In genomic region chrX:39905475-39905889, GRCh38 we compare ENCODE assay signal across 13 cellular contexts.
DNase-seq lines count a peak whose midpoint lies in the region; ATAC-seq and TF ChIP-seq lines count a peak whose summit lies in the region.
"Had no signal": no experiment of that assay in that cellular context is flagged by ENCODE, and none has a peak within 500 bp of the region (broad histone marks: within the 10 kb centered on the region; RNA-seq: fewer than 3 reads in every experiment).

No MANE protein-coding gene starts in this region.

- peak overlapping the region; percentile 76 for H3K4ac ChIP-seq in IMR-90 (ENCODE audit: low read depth, low read length)

- in situ Hi-C loops in IMR-90 (cut with MboI; ENCODE audit: low sequenced_read_pairs) = no loop called here

- H2AK5ac ChIP-seq in IMR-90 (ENCODE audit: low read depth, low read length) = no peak overlapping the region

- no peak for TF ChIP-seq POLR2A in IMR-90 (IDR thresholded peaks at IDR 0.05; ENCODE audit: low read depth, low read length)

- H3K27ac ChIP-seq in BLaER1 = no peak overlapping the region
- no peak overlapping the region for H3K27ac ChIP-seq in IMR-90 (ENCODE audit: insufficient read depth, low read length)
- H3K27ac ChIP-seq in colonic mucosa = no peak overlapping the region
- H3K27ac ChIP-seq: dorsolateral prefrontal cortex had no signal

- H3K9me3 ChIP-seq in BLaER1 = no peaks in the 10 kb centered on the region
- H3K9me3 ChIP-seq in IMR-90 (ENCODE audit: control insufficient read depth, insufficient read depth, low read length) = no peaks in the 10 kb centered on the region
- no peaks in the 10 kb centered on the region for H3K9me3 ChIP-seq in colonic mucosa

- no peak for TF ChIP-seq RAD21 in IMR-90 (IDR thresholded peaks at IDR 0.05; ENCODE audit: low read length)

- peaks cover 6% of the 10 kb centered on the region; the same call in 1 of the 2 replicates for H3K9me1 ChIP-seq in IMR-90 (ENCODE audit: insufficient read depth, low read length)

- POLR2A ChIA-PET in IMR-90 (lab: Charles Lee; ENCODE audit: unreplicated experiment) = interaction anchor here (0.6 kb wide), 1 partner anchor 190 kb away, joined by 3 read pairs; no protein-coding TSS in a partner anchor

- dilution Hi-C loops in IMR-90 (cut with HindIII; ENCODE audit: low sequenced_read_pairs, unreplicated experiment) = no loop called here

- peak overlapping the region; percentile 54 for H3K18ac ChIP-seq in IMR-90 (ENCODE audit: low read depth, low read length)

- H4K91ac ChIP-seq in IMR-90 (ENCODE audit: insufficient read depth, low read depth, low read length) = peak overlapping the region; percentile 71

- CTCF ChIA-PET in IMR-90 (lab: Yijun Ruan, JAX) = no interaction called here

- peak; percentile 19 for DNase-seq in IMR-90
- peak; percentile 57 for DNase-seq in colonic mucosa
- DNase-seq in myocyte (ENCODE audit: low read depth) = peak; percentile 62
- no peak for DNase-seq in NCI-H1436 treated with DMSO at 0.1 percent for 48 hours (lab: John Stamatoyannopoulos, UW)
- DNase-seq in kidney glomerular epithelial cell (lab: John Stamatoyannopoulos, UW) = no peak
- DNase-seq: activated CD4-positive, alpha-beta memory T cell treated with anti-CD3 and anti-CD28 coated beads, Interleukin-2, amount 10 ng/mL, durations not matched to agents 7 days and 5 days; activated naive CD4-positive, alpha-beta T cell treated with anti-CD3 and anti-CD28 coated beads, Interleukin-2, amount 50 U/mL, for 16 hours; dorsolateral prefrontal cortex; NCI-H446 treated with DMSO at 0.1 percent for 48 hours had no signal

- 55% methylated on average over 8 of the region's 15 CpGs; no CpG with 5 or more reads in 1 of the 2 experiments for WGBS in IMR-90 (ENCODE audit: extremely low coverage in 2 of 2, insufficient read length in 1 of 2), 2 experiments

- no peak overlapping the region for H3K4me3 ChIP-seq in BLaER1
- H3K4me3 ChIP-seq in IMR-90 (ENCODE audit: insufficient read depth, low read depth, low read length) = no peak overlapping the region
- no peak overlapping the region for H3K4me3 ChIP-seq in colonic mucosa
- H3K4me3 ChIP-seq: GM12878 had no signal

- no peaks in the 10 kb centered on the region for H3K79me1 ChIP-seq in IMR-90 (ENCODE audit: low read depth in 1 of 2, low read length in 2 of 2)

- H2BK15ac ChIP-seq in IMR-90 (ENCODE audit: low read depth, low read length) = peak overlapping the region; percentile 72; the same call in 2 of the 3 replicates

- no peak overlapping the region for H3K9ac ChIP-seq in BLaER1
- no peak overlapping the region for H3K9ac ChIP-seq in IMR-90 (ENCODE audit: low read depth, low read length)
- no peak overlapping the region for H3K9ac ChIP-seq in colonic mucosa (ENCODE audit: low read depth in 2 of 2, low read length in 2 of 2)

- peak overlapping the region; percentile 85 for H2BK120ac ChIP-seq in IMR-90 (ENCODE audit: low read depth, low read length)

- no peak overlapping the region for H2AK9ac ChIP-seq in IMR-90 (replicated peaks; ENCODE audit: low read depth, low read length, poor library complexity)

- H4K20me1 ChIP-seq in BLaER1 (no peaks in the 10 kb centered on the region), IMR-90 (ENCODE audit: insufficient read depth, low read length) (no peaks in the 10 kb centered on the region; the same call in 1 of the 2 replicates)

- peak overlapping the region; percentile 54 for H4K5ac ChIP-seq in IMR-90 (ENCODE audit: low read depth, low read length)

- no peak overlapping the region for H3K56ac ChIP-seq in IMR-90 (ENCODE audit: extremely low read depth, insufficient read depth, low read length)

- peak overlapping the region; percentile 80 for H2BK20ac ChIP-seq in IMR-90 (ENCODE audit: low read depth, low read length)

- H3K14ac ChIP-seq in IMR-90 (replicated peaks; ENCODE audit: low read depth, low read length) = peak overlapping the region; percentile 7; the same call in 1 of the 2 replicates

- H3K27me3 ChIP-seq in BLaER1 (no peaks in the 10 kb centered on the region; the same call in 1 of the 2 replicates), IMR-90 (ENCODE audit: control insufficient read depth, insufficient read depth, low read length) (no peaks in the 10 kb centered on the region), colonic mucosa (no peaks in the 10 kb centered on the region)

- no TSS peak for BruUV-seq in IMR-90 (replicated peaks; lab: Mats Ljungman, UMichigan)

- peak overlapping the region in 1 of 2 experiments; percentile 76; a peak in 3 of 4 replicates for H4K8ac ChIP-seq in IMR-90 (ENCODE audit: low read depth in 2 of 2, low read length in 2 of 2)

- ATAC-seq in IMR-90 (ENCODE audit: low read depth) (no peak; the same call in 1 of the 2 replicates), GM21723 (IDR thresholded peaks at IDR 0.05; ENCODE audit: unreplicated experiment) (no peak), HG02623 (IDR thresholded peaks at IDR 0.05; ENCODE audit: unreplicated experiment) (no peak)

- H2AFZ ChIP-seq in IMR-90 (replicated peaks; ENCODE audit: low read length, poor library complexity) = peak overlapping the region; percentile 69

- no peak for TF ChIP-seq CTCF in IMR-90 (conservative IDR thresholded peaks at IDR 0.05; ENCODE audit: low read depth, low read length)
- TF ChIP-seq CTCF in colonic mucosa (IDR thresholded peaks at IDR 0.05) = no peak

- H3K4me1 ChIP-seq in BLaER1 (peaks cover 42% of the 10 kb centered on the region), IMR-90 (ENCODE audit: control insufficient read depth, insufficient read depth, low read length) (peaks cover 20% of the 10 kb centered on the region), colonic mucosa (no peaks in the 10 kb centered on the region)

- no peaks in the 10 kb centered on the region for H3K36me3 ChIP-seq in BLaER1
- H3K36me3 ChIP-seq in IMR-90 (ENCODE audit: control insufficient read depth, insufficient read depth, low read length) = no peaks in the 10 kb centered on the region
- H3K36me3 ChIP-seq in colonic mucosa = no peaks in the 10 kb centered on the region

- 0 out of 2 replicates have a peak overlapping the region, but pooled peaks have one; percentile 23 for H3K23ac ChIP-seq in IMR-90 (ENCODE audit: low read depth, low read length)

- intact Hi-C loops in IMR-90 (cut with micrococcal nuclease) (no loop called here), colonic mucosa (cut with DNase I) (no loop called here)

- H2BK5ac ChIP-seq in IMR-90 (ENCODE audit: low read depth, low read length, poor library complexity, severe bottlenecking) = peak overlapping the region; percentile 27

- peak overlapping the region; percentile 57 for H3K4me2 ChIP-seq in BLaER1
- peak overlapping the region; percentile 32; the same call in 1 of the 2 replicates for H3K4me2 ChIP-seq in IMR-90 (ENCODE audit: low read depth, low read length)

TF ChIP-seq in IMR-90, 13 proteins besides CTCF, POLR2A, EP300 and RAD21:
- TF ChIP-seq MAFK (IDR thresholded peaks at IDR 0.05; ENCODE audit: low read depth, low read length) (no peak), MXI1 (IDR thresholded peaks at IDR 0.05; ENCODE audit: borderline replicate concordance, low read depth, low read length) (no peak), NFE2L2 (IDR thresholded peaks at IDR 0.05; ENCODE audit: low read depth, low read length) (no peak), FOS (IDR thresholded peaks at IDR 0.05; ENCODE audit: low read depth, low read length) (no peak), CEBPB (IDR thresholded peaks at IDR 0.05; ENCODE audit: low read depth, low read length) (no peak), RCOR1 (IDR thresholded peaks at IDR 0.05; ENCODE audit: insufficient replicate concordance, low read length) (no peak), BHLHE40 (IDR thresholded peaks at IDR 0.05; ENCODE audit: low read depth, low read length) (no peak), ELK1 (IDR thresholded peaks at IDR 0.05; ENCODE audit: borderline replicate concordance, low read depth, low read length) (no peak), SMC3 (IDR thresholded peaks at IDR 0.05; ENCODE audit: low read depth, low read length) (no peak), MAZ (IDR thresholded peaks at IDR 0.05; ENCODE audit: borderline replicate concordance, low read depth, low read length) (no peak), RFX5 (IDR thresholded peaks at IDR 0.05; ENCODE audit: low read depth, low read length) (no peak), CHD1 (IDR thresholded peaks at IDR 0.05; ENCODE audit: low read depth, low read length) (no peak)
- TF ChIP-seq, protein P1, sequence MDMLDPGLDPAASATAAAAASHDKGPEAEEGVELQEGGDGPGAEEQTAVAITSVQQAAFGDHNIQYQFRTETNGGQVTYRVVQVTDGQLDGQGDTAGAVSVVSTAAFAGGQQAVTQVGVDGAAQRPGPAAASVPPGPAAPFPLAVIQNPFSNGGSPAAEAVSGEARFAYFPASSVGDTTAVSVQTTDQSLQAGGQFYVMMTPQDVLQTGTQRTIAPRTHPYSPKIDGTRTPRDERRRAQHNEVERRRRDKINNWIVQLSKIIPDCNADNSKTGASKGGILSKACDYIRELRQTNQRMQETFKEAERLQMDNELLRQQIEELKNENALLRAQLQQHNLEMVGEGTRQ (IDR thresholded peaks at IDR 0.05; ENCODE audit: low read depth, low read length) = no peak

Comparison
In these comparisons a context has a peak if more than half of its experiments do, and no peak if none do; other contexts are left out.
1. DNase-seq: peak in IMR-90 (single experiment), colonic mucosa (single experiment) and myocyte (single experiment); none in NCI-H1436 treated with DMSO at 0.1 percent for 48 hours (single experiment) and kidney glomerular epithelial cell (single experiment).